Comparison of ENCODE assay signal across 7 cellular contexts in the genomic region with DNA sequence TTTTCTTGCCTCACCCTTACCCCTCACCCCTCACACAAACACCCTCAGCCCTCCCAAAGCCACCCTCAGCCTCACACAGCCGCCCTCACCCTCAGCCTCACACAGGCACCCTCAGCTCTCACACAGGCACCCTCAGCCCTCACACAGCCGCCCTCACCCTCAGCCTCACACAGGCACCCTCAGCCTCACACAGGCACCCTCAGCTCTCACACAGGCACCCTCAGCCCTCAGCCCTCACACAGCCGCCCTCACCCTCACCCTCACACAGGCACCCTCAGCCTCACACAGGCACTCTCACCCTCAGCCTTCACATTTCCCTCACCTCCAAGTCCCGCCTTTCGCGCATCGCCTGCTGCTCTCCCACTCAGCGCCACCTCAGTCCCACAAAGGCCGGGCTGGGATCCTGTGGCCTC. TPM values are rescaled to one million over a fixed set of nuclear protein-coding genes. Genes with fewer than 3 reads are reported as not detected.
DNase-seq lines count a peak whose midpoint lies in the region; ATAC-seq and TF ChIP-seq lines count a peak whose summit lies in the region.
"Had no signal": no experiment of that assay in that cellular context is flagged by ENCODE, and none has a peak within 500 bp of the region (broad histone marks: within the 10 kb centered on the region; RNA-seq: fewer than 3 reads in every experiment).

No MANE protein-coding gene starts in this region.

- TF ChIP-seq POLR2A in body of pancreas (IDR thresholded peaks at IDR 0.05) = no peak

- 5 to 7% methylated on average over 9 of the region's 9 CpGs for WGBS in body of pancreas, 2 donors

- H3K4me3 Mint-ChIP-seq in natural killer cell = no peak overlapping the region
- H3K4me3 Mint-ChIP-seq: natural killer cell treated with Interleukin-12 subunit alpha and Interleukin-12 subunit beta and Interleukin-15 and Interleukin-18, amount 100 ng/mL, for 72 hours had no signal

- TF ChIP-seq CTCF in body of pancreas (IDR thresholded peaks at IDR 0.05) = no peak
- TF ChIP-seq CTCF in natural killer cell (IDR thresholded peaks at IDR 0.05) = no peak

- H3K4me1 ChIP-seq in body of pancreas = peaks cover 24% of the 10 kb centered on the region

- H3K27me3 ChIP-seq in body of pancreas = no peaks in the 10 kb centered on the region

- H3K27ac ChIP-seq in body of pancreas = peak overlapping the region; percentile 77 to 95 (median 90)

- ATAC-seq in GM18868 (IDR thresholded peaks at IDR 0.05; ENCODE audit: unreplicated experiment) (peak; percentile 26), body of pancreas (no peak), natural killer cell (peak; percentile 52 to 73 (median 70)), GM21825 (IDR thresholded peaks at IDR 0.05; ENCODE audit: unreplicated experiment) (no peak), HG03139 (IDR thresholded peaks at IDR 0.05; ENCODE audit: unreplicated experiment) (no peak)

- in situ Hi-C loops in ACHN (cut with HindIII; ENCODE audit: low pct_ligation_motif_present, low pct_unique_long_range_greater_than_20kb, low sequenced_read_pairs) = no loop called here

- no peak for DNase-seq in body of pancreas
- DNase-seq in natural killer cell = no peak
- no peak for DNase-seq in ACHN

- peak overlapping the region; percentile 37 to 82 for H3K4me3 ChIP-seq in body of pancreas

- H3K9me3 Mint-ChIP-seq in natural killer cell = no peaks in the 10 kb centered on the region
- H3K9me3 Mint-ChIP-seq: natural killer cell treated with Interleukin-12 subunit alpha and Interleukin-12 subunit beta and Interleukin-15 and Interleukin-18, amount 100 ng/mL, for 72 hours had no signal

- no peaks in the 10 kb centered on the region for H3K36me3 ChIP-seq in body of pancreas (replicated peaks in 1 of 2; ENCODE audit: insufficient read depth in 1 of 2, low read depth in 2 of 2)

- H3K27ac Mint-ChIP-seq in natural killer cell = no peak overlapping the region
- H3K27ac Mint-ChIP-seq: natural killer cell treated with Interleukin-12 subunit alpha and Interleukin-12 subunit beta and Interleukin-15 and Interleukin-18, amount 100 ng/mL, for 72 hours had no signal

- H3K4me1 Mint-ChIP-seq in natural killer cell = no peaks in the 10 kb centered on the region

- no peaks in the 10 kb centered on the region for H3K27me3 Mint-ChIP-seq in natural killer cell (ENCODE audit: low read depth in 2 of 2)
- H3K27me3 Mint-ChIP-seq: natural killer cell treated with Interleukin-12 subunit alpha and Interleukin-12 subunit beta and Interleukin-15 and Interleukin-18, amount 100 ng/mL, for 72 hours had no signal

- H3K9me3 ChIP-seq in body of pancreas = no peaks in the 10 kb centered on the region

- intact Hi-C loops in body of pancreas (cut with DNase I) = no loop called here
- intact Hi-C loops in natural killer cell (cut with micrococcal nuclease) = loop anchor here (2.0 to 10.0 kb wide), 3 partner anchors 54 to 1922 kb away; a partner anchor contains a TSS

- H3K36me3 Mint-ChIP-seq in natural killer cell = no peaks in the 10 kb centered on the region

RNA-seq across cellular contexts. Expression of a gene that starts 0.3 kb away (rescaled TPM):
- total RNA-seq in body of pancreas (1 to 10 TPM in 1 of 2 donors, under 1 TPM in 1; 0.99 to 3.1 TPM), natural killer cell (1 to 10 TPM; 2.9 to 4.8 (median 3.2) TPM)

RNA-seq across cellular contexts. Expression of a gene that starts 21.3 kb away (rescaled TPM):
- 10 to 100 TPM; 39.6 to 54.2 TPM for total RNA-seq in body of pancreas
- 100 to 1,000 TPM in 2 of 3 donors, 10 to 100 TPM in 1; 96.1 to 142 (median 119) TPM for total RNA-seq in natural killer cell

RNA-seq across cellular contexts. Expression of a gene that starts 26.8 kb away (rescaled TPM):
- total RNA-seq in body of pancreas = 10 to 100 TPM in 1 of 2 donors, 1 to 10 TPM in 1; 6.2 to 11.5 TPM
- total RNA-seq in natural killer cell = 10 to 100 TPM in 1 of 3 donors, 1 to 10 TPM in 2; 2.0 to 10.6 (median 3.5) TPM

RNA-seq across cellular contexts. Expression of a gene that starts 36.0 kb away (rescaled TPM):
- total RNA-seq in body of pancreas (1 to 10 TPM; 4.6 to 4.7 TPM), natural killer cell (under 1 TPM; 0.40 to 0.61 (median 0.60) TPM)

RNA-seq across cellular contexts. Expression of a gene that starts 47.8 kb away (rescaled TPM):
- total RNA-seq in body of pancreas (1 to 10 TPM; 3.6 to 4.6 TPM), natural killer cell (1 to 10 TPM; 6.4 to 8.7 (median 7.7) TPM)

Comparison
In these comparisons a context has a peak if more than half of its experiments do, and no peak if none do; other contexts are left out.
1. ATAC-seq: peak in GM18868 (single experiment) and natural killer cell (3 of 3); none in body of pancreas (single experiment), GM21825 (single experiment) and HG03139 (single experiment).